Comparison of ENCODE assay signal across 1 cellular context in genomic region chr11:27506200-27507182, GRCh38.
A peak's percentile ranks its signal among the peaks of the same experiment; 100 is the strongest.
TF ChIP-seq lines count a peak whose summit lies in the region.

A gene with protein sequence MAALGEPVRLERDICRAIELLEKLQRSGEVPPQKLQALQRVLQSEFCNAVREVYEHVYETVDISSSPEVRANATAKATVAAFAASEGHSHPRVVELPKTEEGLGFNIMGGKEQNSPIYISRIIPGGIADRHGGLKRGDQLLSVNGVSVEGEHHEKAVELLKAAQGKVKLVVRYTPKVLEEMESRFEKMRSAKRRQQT (minus strand): TSS chr11:27506769. CDS start chr11:27506752, 17 bp downstream.

TF ChIP-seq in HepG2, 621 proteins besides CTCF, POLR2A, EP300 and RAD21 (continued from another document and continues in another):
- TF ChIP-seq, protein P1, sequence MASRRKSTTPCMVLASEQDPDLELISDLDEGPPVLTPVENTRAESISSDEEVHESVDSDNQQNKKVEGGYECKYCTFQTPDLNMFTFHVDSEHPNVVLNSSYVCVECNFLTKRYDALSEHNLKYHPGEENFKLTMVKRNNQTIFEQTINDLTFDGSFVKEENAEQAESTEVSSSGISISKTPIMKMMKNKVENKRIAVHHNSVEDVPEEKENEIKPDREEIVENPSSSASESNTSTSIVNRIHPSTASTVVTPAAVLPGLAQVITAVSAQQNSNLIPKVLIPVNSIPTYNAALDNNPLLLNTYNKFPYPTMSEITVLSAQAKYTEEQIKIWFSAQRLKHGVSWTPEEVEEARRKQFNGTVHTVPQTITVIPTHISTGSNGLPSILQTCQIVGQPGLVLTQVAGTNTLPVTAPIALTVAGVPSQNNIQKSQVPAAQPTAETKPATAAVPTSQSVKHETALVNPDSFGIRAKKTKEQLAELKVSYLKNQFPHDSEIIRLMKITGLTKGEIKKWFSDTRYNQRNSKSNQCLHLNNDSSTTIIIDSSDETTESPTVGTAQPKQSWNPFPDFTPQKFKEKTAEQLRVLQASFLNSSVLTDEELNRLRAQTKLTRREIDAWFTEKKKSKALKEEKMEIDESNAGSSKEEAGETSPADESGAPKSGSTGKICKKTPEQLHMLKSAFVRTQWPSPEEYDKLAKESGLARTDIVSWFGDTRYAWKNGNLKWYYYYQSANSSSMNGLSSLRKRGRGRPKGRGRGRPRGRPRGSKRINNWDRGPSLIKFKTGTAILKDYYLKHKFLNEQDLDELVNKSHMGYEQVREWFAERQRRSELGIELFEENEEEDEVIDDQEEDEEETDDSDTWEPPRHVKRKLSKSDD (CRISPR knock-in tag; IDR thresholded peaks at IDR 0.05; ENCODE audit: low read depth), result peak; percentile 94
- no peak for TF ChIP-seq FOXO4 (CRISPR knock-in tag; conservative IDR thresholded peaks at IDR 0.05)
- TF ChIP-seq, protein P2, sequence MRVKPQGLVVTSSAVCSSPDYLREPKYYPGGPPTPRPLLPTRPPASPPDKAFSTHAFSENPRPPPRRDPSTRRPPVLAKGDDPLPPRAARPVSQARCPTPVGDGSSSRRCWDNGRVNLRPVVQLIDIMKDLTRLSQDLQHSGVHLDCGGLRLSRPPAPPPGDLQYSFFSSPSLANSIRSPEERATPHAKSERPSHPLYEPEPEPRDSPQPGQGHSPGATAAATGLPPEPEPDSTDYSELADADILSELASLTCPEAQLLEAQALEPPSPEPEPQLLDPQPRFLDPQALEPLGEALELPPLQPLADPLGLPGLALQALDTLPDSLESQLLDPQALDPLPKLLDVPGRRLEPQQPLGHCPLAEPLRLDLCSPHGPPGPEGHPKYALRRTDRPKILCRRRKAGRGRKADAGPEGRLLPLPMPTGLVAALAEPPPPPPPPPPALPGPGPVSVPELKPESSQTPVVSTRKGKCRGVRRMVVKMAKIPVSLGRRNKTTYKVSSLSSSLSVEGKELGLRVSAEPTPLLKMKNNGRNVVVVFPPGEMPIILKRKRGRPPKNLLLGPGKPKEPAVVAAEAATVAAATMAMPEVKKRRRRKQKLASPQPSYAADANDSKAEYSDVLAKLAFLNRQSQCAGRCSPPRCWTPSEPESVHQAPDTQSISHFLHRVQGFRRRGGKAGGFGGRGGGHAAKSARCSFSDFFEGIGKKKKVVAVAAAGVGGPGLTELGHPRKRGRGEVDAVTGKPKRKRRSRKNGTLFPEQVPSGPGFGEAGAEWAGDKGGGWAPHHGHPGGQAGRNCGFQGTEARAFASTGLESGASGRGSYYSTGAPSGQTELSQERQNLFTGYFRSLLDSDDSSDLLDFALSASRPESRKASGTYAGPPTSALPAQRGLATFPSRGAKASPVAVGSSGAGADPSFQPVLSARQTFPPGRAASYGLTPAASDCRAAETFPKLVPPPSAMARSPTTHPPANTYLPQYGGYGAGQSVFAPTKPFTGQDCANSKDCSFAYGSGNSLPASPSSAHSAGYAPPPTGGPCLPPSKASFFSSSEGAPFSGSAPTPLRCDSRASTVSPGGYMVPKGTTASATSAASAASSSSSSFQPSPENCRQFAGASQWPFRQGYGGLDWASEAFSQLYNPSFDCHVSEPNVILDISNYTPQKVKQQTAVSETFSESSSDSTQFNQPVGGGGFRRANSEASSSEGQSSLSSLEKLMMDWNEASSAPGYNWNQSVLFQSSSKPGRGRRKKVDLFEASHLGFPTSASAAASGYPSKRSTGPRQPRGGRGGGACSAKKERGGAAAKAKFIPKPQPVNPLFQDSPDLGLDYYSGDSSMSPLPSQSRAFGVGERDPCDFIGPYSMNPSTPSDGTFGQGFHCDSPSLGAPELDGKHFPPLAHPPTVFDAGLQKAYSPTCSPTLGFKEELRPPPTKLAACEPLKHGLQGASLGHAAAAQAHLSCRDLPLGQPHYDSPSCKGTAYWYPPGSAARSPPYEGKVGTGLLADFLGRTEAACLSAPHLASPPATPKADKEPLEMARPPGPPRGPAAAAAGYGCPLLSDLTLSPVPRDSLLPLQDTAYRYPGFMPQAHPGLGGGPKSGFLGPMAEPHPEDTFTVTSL (CRISPR knock-in tag; IDR thresholded peaks at IDR 0.05; ENCODE audit: borderline replicate concordance), result no peak; the same call in 1 of the 2 replicates
- peak; percentile 19; the same call in 1 of the 2 replicates for TF ChIP-seq PHF21A (CRISPR knock-in tag; IDR thresholded peaks at IDR 0.05)
- TF ChIP-seq, protein P3, sequence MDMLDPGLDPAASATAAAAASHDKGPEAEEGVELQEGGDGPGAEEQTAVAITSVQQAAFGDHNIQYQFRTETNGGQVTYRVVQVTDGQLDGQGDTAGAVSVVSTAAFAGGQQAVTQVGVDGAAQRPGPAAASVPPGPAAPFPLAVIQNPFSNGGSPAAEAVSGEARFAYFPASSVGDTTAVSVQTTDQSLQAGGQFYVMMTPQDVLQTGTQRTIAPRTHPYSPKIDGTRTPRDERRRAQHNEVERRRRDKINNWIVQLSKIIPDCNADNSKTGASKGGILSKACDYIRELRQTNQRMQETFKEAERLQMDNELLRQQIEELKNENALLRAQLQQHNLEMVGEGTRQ (IDR thresholded peaks at IDR 0.05; ENCODE audit: low read depth, low read length), result no peak
- TF ChIP-seq, protein P3 (CRISPR knock-in tag; IDR thresholded peaks at IDR 0.05; ENCODE audit: borderline replicate concordance), result no peak; the same call in 1 of the 2 replicates
- peak; percentile 92 for TF ChIP-seq ZFP91 (CRISPR knock-in tag; IDR thresholded peaks at IDR 0.05; ENCODE audit: borderline replicate concordance)
- TF ChIP-seq, protein P4, sequence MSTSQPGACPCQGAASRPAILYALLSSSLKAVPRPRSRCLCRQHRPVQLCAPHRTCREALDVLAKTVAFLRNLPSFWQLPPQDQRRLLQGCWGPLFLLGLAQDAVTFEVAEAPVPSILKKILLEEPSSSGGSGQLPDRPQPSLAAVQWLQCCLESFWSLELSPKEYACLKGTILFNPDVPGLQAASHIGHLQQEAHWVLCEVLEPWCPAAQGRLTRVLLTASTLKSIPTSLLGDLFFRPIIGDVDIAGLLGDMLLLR (CRISPR knock-in tag; IDR thresholded peaks at IDR 0.05), result no peak
- TF ChIP-seq, protein P5, sequence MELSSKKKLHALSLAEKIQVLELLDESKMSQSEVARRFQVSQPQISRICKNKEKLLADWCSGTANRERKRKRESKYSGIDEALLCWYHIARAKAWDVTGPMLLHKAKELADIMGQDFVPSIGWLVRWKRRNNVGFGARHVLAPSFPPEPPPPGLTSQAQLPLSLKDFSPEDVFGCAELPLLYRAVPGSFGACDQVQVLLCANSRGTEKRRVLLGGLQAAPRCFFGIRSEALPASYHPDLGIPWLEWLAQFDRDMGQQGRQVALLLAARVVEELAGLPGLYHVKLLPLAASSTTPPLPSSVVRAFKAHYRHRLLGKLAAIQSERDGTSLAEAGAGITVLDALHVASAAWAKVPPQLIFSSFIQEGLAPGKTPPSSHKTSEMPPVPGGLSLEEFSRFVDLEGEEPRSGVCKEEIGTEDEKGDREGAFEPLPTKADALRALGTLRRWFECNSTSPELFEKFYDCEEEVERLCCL (CRISPR knock-in tag; IDR thresholded peaks at IDR 0.05; ENCODE audit: borderline replicate concordance), result no peak
- no peak for TF ChIP-seq TCF7 (IDR thresholded peaks at IDR 0.05; ENCODE audit: low read depth)
- TF ChIP-seq CCDC6 (CRISPR knock-in tag; IDR thresholded peaks at IDR 0.05), result 0 out of 2 replicates have a peak, but pooled peaks have one; percentile 46
- no peak for TF ChIP-seq ZNF142 (CRISPR knock-in tag; IDR thresholded peaks at IDR 0.05)
- no peak for TF ChIP-seq SNAPC4 (CRISPR knock-in tag; IDR thresholded peaks at IDR 0.05)
- TF ChIP-seq SMAD9 (CRISPR knock-in tag; IDR thresholded peaks at IDR 0.05), result 0 out of 2 replicates have a peak, but pooled peaks have one; percentile 26
- TF ChIP-seq HNF4A (CRISPR knock-in tag; IDR thresholded peaks at IDR 0.05), result no peak; the same call in 1 of the 2 replicates
